ENCODE assay signal across 10 cellular contexts in the genomic region with DNA sequence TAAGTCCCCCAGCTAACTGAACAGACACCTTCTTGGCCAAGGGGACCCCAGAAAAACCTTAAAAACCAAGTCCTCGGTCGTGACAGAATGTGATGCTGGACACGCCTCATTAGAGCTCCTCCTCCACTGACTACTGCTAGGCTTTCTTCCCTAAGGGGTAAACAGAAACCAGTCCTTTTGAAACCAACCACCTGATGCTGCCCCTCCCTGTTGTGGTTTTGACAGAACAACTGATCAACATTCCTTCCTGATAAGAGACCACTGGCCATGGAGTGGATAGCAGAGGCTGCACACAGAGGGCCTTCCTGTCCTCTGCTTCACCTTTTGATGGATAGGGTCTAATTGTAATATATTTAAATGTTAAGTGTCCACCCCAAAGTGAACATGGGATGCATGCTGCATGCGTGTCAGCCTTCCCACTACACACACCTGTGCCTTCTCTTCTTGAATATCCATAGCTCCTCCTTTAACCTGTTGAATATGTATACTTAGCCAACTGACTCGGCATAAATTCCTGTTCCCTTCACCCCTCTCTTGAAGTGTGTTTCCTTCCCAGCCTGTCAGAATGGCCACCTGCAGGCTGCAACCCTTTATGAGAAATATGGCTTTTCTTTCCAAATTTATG. TPM values are rescaled to one million over a fixed set of nuclear protein-coding genes. Genes with fewer than 3 reads are reported as not detected.
DNase-seq lines count a peak whose midpoint lies in the region; ATAC-seq and TF ChIP-seq lines count a peak whose summit lies in the region.
"Had no signal": no experiment of that assay in that cellular context is flagged by ENCODE, and none has a peak within 500 bp of the region (broad histone marks: within the 10 kb centered on the region; RNA-seq: fewer than 3 reads in every experiment).

No MANE protein-coding gene starts in this region.

- WGBS in mesenchymal stem cell, result 89% methylated on average over 5 of the region's 5 CpGs

- H3K36me3 ChIP-seq in mesenchymal stem cell (ENCODE audit: control insufficient read depth in 1 of 2, insufficient read depth in 2 of 2, low read depth in 1 of 2, low read length in 2 of 2), result no peaks in the 10 kb centered on the region
- H3K36me3 ChIP-seq: pancreas, SJSA1 had no signal

- H3K27me3 ChIP-seq in mesenchymal stem cell (ENCODE audit: control insufficient read depth in 1 of 2, insufficient read depth in 1 of 2, low read length in 2 of 2), result peaks cover 0 to 11% of the 10 kb centered on the region in 2 experiments
- H3K27me3 ChIP-seq: pancreas, SJSA1 had no signal

- ATAC-seq in GM19467 (IDR thresholded peaks at IDR 0.05; ENCODE audit: unreplicated experiment), result peak; percentile 55

- no TSS peak for BruUV-seq in Calu3 (replicated peaks; lab: Mats Ljungman, UMichigan)

- H2BK15ac ChIP-seq in mesenchymal stem cell (ENCODE audit: low read depth, poor library complexity, severe bottlenecking), result no peak overlapping the region

- intact Hi-C loops in Calu3 (cut with micrococcal nuclease; ENCODE audit: unreplicated experiment), result no loop called here

- no peak overlapping the region for H4K8ac ChIP-seq in mesenchymal stem cell (ENCODE audit: low read length)

- H3K14ac ChIP-seq in mesenchymal stem cell (ENCODE audit: low read length in 2 of 2), result no peak overlapping the region

- H3K9ac ChIP-seq in mesenchymal stem cell (ENCODE audit: low read length), result no peak overlapping the region

- H2BK120ac ChIP-seq in mesenchymal stem cell (ENCODE audit: low read depth, low read length), result no peak overlapping the region

- no peak for TF ChIP-seq CTCF in Calu3 (IDR thresholded peaks at IDR 0.05; ENCODE audit: unreplicated experiment)

- H3K79me1 ChIP-seq in mesenchymal stem cell (replicated peaks; ENCODE audit: low read length, poor library complexity, severe bottlenecking), result no peaks in the 10 kb centered on the region

- H3K4me3 ChIP-seq in mesenchymal stem cell (ENCODE audit: insufficient read depth in 1 of 2, low read depth in 1 of 2, low read length in 2 of 2), result no peak overlapping the region
- H3K4me3 ChIP-seq: pancreas, SJSA1 had no signal

- H3K18ac ChIP-seq in mesenchymal stem cell (ENCODE audit: low read depth in 1 of 2, low read length in 2 of 2), result peak overlapping the region in 1 of 2 experiments; percentile 16

- no peaks in the 10 kb centered on the region for H3K4me1 ChIP-seq in mesenchymal stem cell (ENCODE audit: control insufficient read depth, insufficient read depth, low read depth, low read length)
- H3K4me1 ChIP-seq: pancreas had no signal

- no peak overlapping the region for H3K4me3 Mint-ChIP-seq in Calu3 (ENCODE audit: low read depth, unreplicated experiment)

- H3K4ac ChIP-seq in mesenchymal stem cell (ENCODE audit: low read depth in 1 of 2, low read length in 2 of 2), result no peak overlapping the region

- no peak overlapping the region for H3K27ac Mint-ChIP-seq in Calu3 (ENCODE audit: unreplicated experiment)

- H4K91ac ChIP-seq in mesenchymal stem cell (ENCODE audit: low read length), result no peak overlapping the region

- H3K9me3 ChIP-seq in mesenchymal stem cell (ENCODE audit: control insufficient read depth, low read length), result no peaks in the 10 kb centered on the region
- H3K9me3 ChIP-seq: pancreas, SJSA1 had no signal

- peaks cover 31% of the 10 kb centered on the region for H3K4me1 Mint-ChIP-seq in Calu3 (ENCODE audit: low read depth, unreplicated experiment)

- H2AK5ac ChIP-seq in mesenchymal stem cell (ENCODE audit: low read length, severe bottlenecking), result no peak overlapping the region

- DNase-seq in Calu3 (peak; percentile 26), HT1080 (ENCODE audit: low read depth) (peak; percentile 21), amniotic epithelial cell (ENCODE audit: low read depth) (peak; percentile 82), caudate nucleus (lab: John Stamatoyannopoulos, UW) (no peak), GM19240 (ENCODE audit: insufficient read length, low spot score) (no peak), NCI-H446 (lab: John Stamatoyannopoulos, UW) (no peak), mesenchymal stem cell (no peak)
- DNase-seq: pancreas had no signal

- H2BK12ac ChIP-seq in mesenchymal stem cell (ENCODE audit: low read length in 2 of 2), result no peak overlapping the region

- H3K36me3 Mint-ChIP-seq in Calu3 (ENCODE audit: insufficient read depth, unreplicated experiment), result no peaks in the 10 kb centered on the region

- H3K4me2 ChIP-seq in mesenchymal stem cell (ENCODE audit: low read length, poor library complexity, severe bottlenecking), result no peak overlapping the region

- H2AFZ ChIP-seq in mesenchymal stem cell (ENCODE audit: low read depth, low read length), result no peak overlapping the region

- H3K9me3 Mint-ChIP-seq in Calu3 (ENCODE audit: low read depth, unreplicated experiment), result peaks cover 6% of the 10 kb centered on the region

- H3K23ac ChIP-seq in mesenchymal stem cell (ENCODE audit: low read length in 2 of 2), result no peak overlapping the region

- H3K27me3 Mint-ChIP-seq in Calu3 (ENCODE audit: unreplicated experiment), result no peaks in the 10 kb centered on the region

- H2BK5ac ChIP-seq in mesenchymal stem cell (ENCODE audit: low read depth, low read length, poor library complexity, severe bottlenecking), result no peak overlapping the region

- H3K27ac ChIP-seq in caudate nucleus (ENCODE audit: low read depth, low read length) (no peak overlapping the region), mesenchymal stem cell (ENCODE audit: low read length, poor library complexity, severe bottlenecking) (no peak overlapping the region)
- H3K27ac ChIP-seq: pancreas, SJSA1 had no signal

- CTCF ChIA-PET in Calu3 (lab: Charles Lee), result no interaction called here

RNA-seq across cellular contexts. Expression of gene SLC2A12, which starts 27.9 kb away (rescaled TPM):
- total RNA-seq in Calu3 (2022), result 12.7 and 15.8 TPM in 2 replicates
- total RNA-seq in HT1080 (2014; rRNA removed; shearing (Covaris generic)), result 1.2 and 1.9 TPM in 2 replicates
- polyA plus RNA-seq in HT1080 (2015; cell fraction: cytosol; rRNA removed), result 2.6 and 3.7 TPM in 2 replicates
- polyA plus RNA-seq in HT1080 (2015; cell fraction: nucleus; rRNA removed), result 4.6 and 6.3 TPM in 2 replicates
- 1.6 TPM for polyA plus RNA-seq in mesenchymal stem cell (2013, experiment 1 of 2)
- 1.7 TPM for polyA plus RNA-seq in mesenchymal stem cell (2013, experiment 2 of 2)

Comparison
In these comparisons a context has a peak if more than half of its experiments do, and no peak if none do; other contexts are left out.
1. DNase-seq: peak in Calu3 (single experiment), HT1080 (single experiment) and amniotic epithelial cell (single experiment); none in caudate nucleus (0 of 61), GM19240 (single experiment), NCI-H446 (0 of 2) and mesenchymal stem cell (single experiment).